In genomic region chr13:26819067-26819466, GRCh38 we compare ENCODE assay signal across 18 cellular contexts. TPM values are rescaled to one million over a fixed set of nuclear protein-coding genes. Genes with fewer than 3 reads are reported as not detected.
DNase-seq lines count a peak whose midpoint lies in the region; ATAC-seq lines count a peak whose summit lies in the region.
"Had no signal": no experiment of that assay in that cellular context is flagged by ENCODE, and none has a peak within 500 bp of the region (broad histone marks: within the 10 kb centered on the region; RNA-seq: fewer than 3 reads in every experiment).

No MANE protein-coding gene starts in this region.

- H3K4me1 Mint-ChIP-seq in effector memory CD8-positive, alpha-beta T cell (ENCODE audit: low read depth in 2 of 2) = no peaks in the 10 kb centered on the region

- DNase-seq in DMS 273 (lab: John Stamatoyannopoulos, UW; ENCODE audit: unreplicated experiment) (peak; percentile 18), DMS 273 treated with DMSO at 0.1 percent for 48 hours (lab: John Stamatoyannopoulos, UW) (no peak), NCI-H82 (lab: John Stamatoyannopoulos, UW) (peak; percentile 82), left cardiac atrium (no peak), occipital lobe (lab: John Stamatoyannopoulos, UW) (peak; percentile 21), dermis blood vessel endothelial cell (no peak)
- DNase-seq in effector memory CD8-positive, alpha-beta T cell = no peak
- no peak for DNase-seq in effector CD8-positive, alpha-beta T cell (lab: John Stamatoyannopoulos, UW)
- DNase-seq: AML-193, DMS153, GF-D8, MM.1S, NCI-H1092, NCI-H146, NCI-H748 treated with DMSO at 0.1 percent for 48 hours, OCI-M1 had no signal

- no peaks in the 10 kb centered on the region for H3K9me3 Mint-ChIP-seq in effector memory CD8-positive, alpha-beta T cell

- no peak overlapping the region for H3K4me3 Mint-ChIP-seq in effector memory CD8-positive, alpha-beta T cell

- ATAC-seq in left cardiac atrium = peak; percentile 63 to 80
- ATAC-seq in effector memory CD8-positive, alpha-beta T cell (replicated peaks) = no peak

- peaks cover 25 to 48% of the 10 kb centered on the region in 2 donors for H3K27me3 Mint-ChIP-seq in effector memory CD8-positive, alpha-beta T cell

- H3K36me3 Mint-ChIP-seq in effector memory CD8-positive, alpha-beta T cell (ENCODE audit: insufficient read depth) = peaks cover under 1% of the 10 kb centered on the region

- no peak overlapping the region for H3K27ac Mint-ChIP-seq in effector memory CD8-positive, alpha-beta T cell

- intact Hi-C loops in left cardiac atrium (cut with DNase I) = no loop called here

RNA-seq across cellular contexts. Expression of gene GPR12, which starts 58.5 kb away (rescaled TPM):
- total RNA-seq in left cardiac atrium (under 1 TPM; 0.08 to 0.18 TPM), occipital lobe (34.8 TPM), dermis blood vessel endothelial cell (not detected in 2 replicates)
- total RNA-seq: LHCN-M2, RPMI7951 had no signal

Comparison
In these comparisons a context has a peak if more than half of its experiments do, and no peak if none do; other contexts are left out.
1. DNase-seq: peak in DMS 273 (single experiment), NCI-H82 (single experiment) and occipital lobe (single experiment); none in DMS 273 treated with DMSO at 0.1 percent for 48 hours (single experiment), left cardiac atrium (single experiment), dermis blood vessel endothelial cell (single experiment), effector memory CD8-positive, alpha-beta T cell (0 of 3) and effector CD8-positive, alpha-beta T cell (single experiment).
2. RNA of gene GPR12, which starts 58.5 kb away (total RNA-seq): 34.8 TPM in occipital lobe (single experiment); 0.08 to 0.18 TPM in left cardiac atrium and not detected in dermis blood vessel endothelial cell; every median in the first group is over 10 times any median in the second.